In the genomic region with DNA sequence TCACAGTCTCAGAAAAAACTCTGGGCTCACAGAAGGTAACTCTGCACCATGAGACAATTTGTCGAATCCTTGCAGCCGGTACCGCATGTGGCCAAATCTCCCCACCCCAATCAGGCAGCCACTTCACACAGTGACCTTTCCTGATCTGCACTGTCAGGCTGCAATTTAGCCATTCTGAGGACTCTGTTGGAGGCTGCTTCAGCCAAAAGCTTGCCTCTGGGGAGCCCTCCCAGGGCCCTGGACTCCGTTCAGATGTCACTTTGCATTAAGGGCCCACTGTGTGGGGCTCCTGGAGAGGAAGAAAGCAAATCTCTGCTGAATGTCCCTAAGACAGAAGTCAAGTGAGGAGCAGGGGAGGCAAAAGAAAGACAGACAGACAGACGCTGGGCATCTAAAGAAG, we compare ENCODE assay signal across 17 cellular contexts.
"Had no signal": no experiment of that assay in that cellular context is flagged by ENCODE, and none has a peak within 500 bp of the region (broad histone marks: within the 10 kb centered on the region; RNA-seq: fewer than 3 reads in every experiment).

No MANE protein-coding gene starts in this region.

- H3K4me3 ChIP-seq: ascending aorta, colonic mucosa, gastrocnemius medialis, lung, prostate gland, upper lobe of left lung had no signal

- H3K9me3 ChIP-seq: ascending aorta, colonic mucosa, gastrocnemius medialis, prostate gland, upper lobe of left lung had no signal

- H3K27me3 Mint-ChIP-seq: activated B cell treated with CpG ODN at 0.5 μM for 24 hours; activated CD4-positive, alpha-beta T cell treated with anti-CD3 and anti-CD28 coated beads, Interleukin-2, amount 10 ng/mL, durations not matched to agents 24 days and 14 days; naive thymus-derived CD4-positive, alpha-beta T cell had no signal

- ATAC-seq: naive thymus-derived CD4-positive, alpha-beta T cell; stimulated activated naive CD8-positive, alpha-beta T cell treated with anti-CD3 and anti-CD28 coated beads, Interleukin-15, Interleukin-2, amounts not matched to agents 100 U/mL and 50 U/mL, for 24 hours had no signal

- H3K4me1 ChIP-seq: prostate gland, upper lobe of left lung had no signal

- H3K9me3 Mint-ChIP-seq: activated T-helper 1 cell treated with anti-CD3 and anti-CD28 coated beads, Interleukin-12 subunit alpha, Interleukin-12 subunit beta, Interleukin-2, Interleukin-4 antibody, amounts not matched to agents 30 ng/mL and 10 ng/mL and 1 ng/mL, durations not matched to agents 14 hours and 24 hours and 36 hours; T-helper 1 cell treated with Interleukin-12 subunit alpha and Interleukin-12 subunit beta and Interleukin-4 antibody, amounts not matched to agents 30 μg/mL and 1 μg/mL, for 36 hours had no signal

- DNase-seq: activated B cell treated with CpG ODN at 0.5 μM for 24 hours; activated CD4-positive, alpha-beta T cell treated with anti-CD3 and anti-CD28 coated beads, Interleukin-2, amount 10 ng/mL, durations not matched to agents 24 days and 14 days; activated naive CD4-positive, alpha-beta T cell; colonic mucosa; effector memory CD4-positive, alpha-beta T cell; gastrocnemius medialis; hippocampal formation; naive thymus-derived CD4-positive, alpha-beta T cell; nucleus accumbens; stimulated activated CD4-positive, alpha-beta T cell treated with anti-CD3 and anti-CD28 coated beads, Interleukin-2, amount 100 ng/mL, for 48 hours; stimulated activated naive CD8-positive, alpha-beta T cell treated with anti-CD3 and anti-CD28 coated beads, Interleukin-15, Interleukin-2, amounts not matched to agents 100 U/mL and 50 U/mL, for 24 hours; upper lobe of left lung had no signal

- H3K4me3 Mint-ChIP-seq: activated B cell treated with CpG ODN at 0.5 μM for 24 hours; activated CD4-positive, alpha-beta T cell treated with anti-CD3 and anti-CD28 coated beads, Interleukin-2, amount 10 ng/mL, durations not matched to agents 24 days and 14 days; activated T-helper 1 cell treated with anti-CD3 and anti-CD28 coated beads, Interleukin-12 subunit alpha, Interleukin-12 subunit beta, Interleukin-2, Interleukin-4 antibody, amounts not matched to agents 30 ng/mL and 10 ng/mL and 1 ng/mL, durations not matched to agents 14 hours and 24 hours and 36 hours; naive thymus-derived CD4-positive, alpha-beta T cell; T-helper 1 cell treated with Interleukin-12 subunit alpha and Interleukin-12 subunit beta and Interleukin-4 antibody, amounts not matched to agents 30 μg/mL and 1 μg/mL, for 36 hours had no signal

- H3K36me3 ChIP-seq: ascending aorta, colonic mucosa, gastrocnemius medialis, prostate gland, upper lobe of left lung had no signal

- H3K27me3 ChIP-seq: ascending aorta, colonic mucosa, gastrocnemius medialis, upper lobe of left lung had no signal

- H3K27ac Mint-ChIP-seq: activated B cell treated with CpG ODN at 0.5 μM for 24 hours; activated CD4-positive, alpha-beta T cell treated with anti-CD3 and anti-CD28 coated beads, Interleukin-2, amount 10 ng/mL, durations not matched to agents 24 days and 14 days; activated T-helper 1 cell treated with anti-CD3 and anti-CD28 coated beads, Interleukin-12 subunit alpha, Interleukin-12 subunit beta, Interleukin-2, Interleukin-4 antibody, amounts not matched to agents 30 ng/mL and 10 ng/mL and 1 ng/mL, durations not matched to agents 14 hours and 24 hours and 36 hours; T-helper 1 cell treated with Interleukin-12 subunit alpha and Interleukin-12 subunit beta and Interleukin-4 antibody, amounts not matched to agents 30 μg/mL and 1 μg/mL, for 36 hours had no signal

- H3K27ac ChIP-seq: ascending aorta, colonic mucosa, gastrocnemius medialis, prostate gland, upper lobe of left lung had no signal
